In the genomic region with DNA sequence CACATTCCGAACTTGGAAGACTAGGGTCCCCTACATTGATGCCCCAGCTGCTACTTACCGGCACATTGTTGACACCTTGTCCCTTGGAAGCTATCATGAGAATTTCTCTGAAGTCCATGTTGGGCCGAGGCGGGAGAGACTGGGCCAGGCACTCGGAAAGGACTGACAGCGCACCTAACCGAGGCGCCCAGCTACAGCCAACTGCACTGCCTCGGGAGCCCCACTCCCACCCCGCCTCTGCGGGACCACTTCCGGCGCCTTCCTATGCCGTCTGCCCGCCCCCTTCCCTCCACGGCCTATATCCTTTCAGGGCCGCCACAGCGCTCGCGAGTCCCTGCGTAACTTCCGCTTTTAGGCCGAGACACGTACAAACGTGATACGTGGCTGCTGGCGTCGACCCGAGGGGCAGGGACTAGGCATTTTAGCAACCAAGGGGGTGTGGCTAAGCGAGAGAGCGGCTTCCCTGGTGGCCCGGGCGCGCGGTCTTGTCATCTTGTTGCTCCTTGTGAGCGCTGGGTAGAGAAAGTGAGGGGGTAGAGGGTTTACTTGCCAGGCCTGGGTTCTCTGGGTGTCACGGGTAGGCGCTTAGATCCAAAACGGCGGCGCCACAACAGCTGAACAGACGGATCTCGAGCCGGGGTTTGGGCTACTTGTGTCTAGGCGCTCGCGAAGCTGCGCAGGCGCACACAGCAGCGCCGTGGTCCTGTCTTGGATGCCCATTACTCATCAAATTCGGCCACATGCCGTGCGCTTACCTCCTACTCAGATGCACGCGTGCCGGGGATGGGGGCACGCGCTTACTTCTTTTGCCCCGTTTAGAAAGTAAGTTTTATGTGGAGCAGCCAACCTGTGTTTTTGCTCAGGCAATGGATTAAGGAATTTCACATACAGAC, we compare ENCODE assay signal across 8 cellular contexts. TPM values are rescaled to one million over a fixed set of nuclear protein-coding genes. Genes with fewer than 3 reads are reported as not detected.
DNase-seq lines count a peak whose midpoint lies in the region; ATAC-seq and TF ChIP-seq lines count a peak whose summit lies in the region.

A gene with protein sequence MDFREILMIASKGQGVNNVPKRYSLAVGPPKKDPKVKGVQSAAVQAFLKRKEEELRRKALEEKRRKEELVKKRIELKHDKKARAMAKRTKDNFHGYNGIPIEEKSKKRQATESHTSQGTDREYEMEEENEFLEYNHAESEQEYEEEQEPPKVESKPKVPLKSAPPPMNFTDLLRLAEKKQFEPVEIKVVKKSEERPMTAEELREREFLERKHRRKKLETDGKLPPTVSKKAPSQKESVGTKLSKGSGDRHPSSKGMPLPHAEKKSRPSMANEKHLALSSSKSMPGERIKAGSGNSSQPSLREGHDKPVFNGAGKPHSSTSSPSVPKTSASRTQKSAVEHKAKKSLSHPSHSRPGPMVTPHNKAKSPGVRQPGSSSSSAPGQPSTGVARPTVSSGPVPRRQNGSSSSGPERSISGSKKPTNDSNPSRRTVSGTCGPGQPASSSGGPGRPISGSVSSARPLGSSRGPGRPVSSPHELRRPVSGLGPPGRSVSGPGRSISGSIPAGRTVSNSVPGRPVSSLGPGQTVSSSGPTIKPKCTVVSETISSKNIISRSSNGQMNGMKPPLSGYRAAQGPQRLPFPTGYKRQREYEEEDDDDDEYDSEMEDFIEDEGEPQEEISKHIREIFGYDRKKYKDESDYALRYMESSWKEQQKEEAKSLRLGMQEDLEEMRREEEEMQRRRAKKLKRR (minus strand): TSS at position 203 of the 893 bp plus-strand sequence. CDS start 85 bp downstream, at position 118.

- H3K27ac ChIP-seq in gastroesophageal sphincter: peak within 1 kb of the TSS; percentile 56 to 95 (median 94)
- H3K27ac ChIP-seq in neutrophil: peak within 1 kb of the TSS; percentile 94
- H3K27ac ChIP-seq in substantia nigra (ENCODE audit: low read depth, low read length, poor library complexity, severe bottlenecking): peak within 1 kb of the TSS; percentile 91

- peaks cover 30% of the 10 kb centered on the region for H3K4me1 Mint-ChIP-seq in activated naive CD4-positive, alpha-beta T cell treated with anti-CD3 and anti-CD28 coated beads for 36 hours (ENCODE audit: low read depth)

- H3K27ac Mint-ChIP-seq in activated naive CD4-positive, alpha-beta T cell treated with anti-CD3 and anti-CD28 coated beads for 36 hours: peak within 1 kb of the TSS; percentile 96

- H3K9me3 ChIP-seq in gastroesophageal sphincter: no peaks in the 10 kb centered on the region
- no peaks in the 10 kb centered on the region for H3K9me3 ChIP-seq in neutrophil

- TF ChIP-seq EP300 in gastroesophageal sphincter (IDR thresholded peaks at IDR 0.05): no peak

- no peaks in the 10 kb centered on the region for H3K9me3 Mint-ChIP-seq in activated naive CD4-positive, alpha-beta T cell treated with anti-CD3 and anti-CD28 coated beads for 36 hours

- peak; percentile 97 for DNase-seq in GM03348 (ENCODE audit: low spot score)
- DNase-seq in HFF-Myc (ENCODE audit: extremely low read depth, low read depth): peak; percentile 97
- peak; percentile 100 for DNase-seq in NAMALWA (ENCODE audit: low spot score)
- peak; percentile 99 for DNase-seq in SK-N-DZ (ENCODE audit: low spot score)
- peak; percentile 99 for DNase-seq in activated naive CD4-positive, alpha-beta T cell treated with anti-CD3 and anti-CD28 coated beads for 36 hours
- peak; percentile 82 to 99 (median 97) for DNase-seq in substantia nigra (lab: John Stamatoyannopoulos, UW)

- peaks cover 0 to 49% (median 10%) of the 10 kb centered on the region in 3 donors for H3K4me1 ChIP-seq in gastroesophageal sphincter
- peaks cover 18 to 22% of the 10 kb centered on the region in 2 experiments for H3K4me1 ChIP-seq in neutrophil (ENCODE audit: control insufficient read depth in 1 of 2, insufficient read depth in 1 of 2, low read depth in 1 of 2, low read length in 1 of 2)

- peak; percentile 83 to 92 for TF ChIP-seq POLR2A in gastroesophageal sphincter (IDR thresholded peaks at IDR 0.05)

- peak within 1 kb of the TSS; percentile 100 for H3K4me3 ChIP-seq in HFF-Myc (replicated peaks; ENCODE audit: low read depth, low read length)
- peak within 1 kb of the TSS; percentile 82 to 91 for H3K4me3 ChIP-seq in gastroesophageal sphincter
- H3K4me3 ChIP-seq in neutrophil (ENCODE audit: low read depth in 1 of 2, low read length in 1 of 2): peak within 1 kb of the TSS; percentile 87 to 98

- peak; percentile 100 for ATAC-seq in gastroesophageal sphincter

- H3K27me3 ChIP-seq in gastroesophageal sphincter (no peaks in the 10 kb centered on the region), neutrophil (peaks cover 17% of the 10 kb centered on the region)

- WGBS in gastroesophageal sphincter (ENCODE audit: low coverage in 1 of 2), 2 donors: 0% methylated on average over 4 to 7 of the region's 60 CpGs

- H3K27me3 Mint-ChIP-seq in activated naive CD4-positive, alpha-beta T cell treated with anti-CD3 and anti-CD28 coated beads for 36 hours (ENCODE audit: low read depth): no peaks in the 10 kb centered on the region

- H3K4me3 Mint-ChIP-seq in activated naive CD4-positive, alpha-beta T cell treated with anti-CD3 and anti-CD28 coated beads for 36 hours: peak within 1 kb of the TSS; percentile 87

- H3K36me3 ChIP-seq in gastroesophageal sphincter (no peaks in the 10 kb centered on the region), neutrophil (no peaks in the 10 kb centered on the region)

- CTCF ChIA-PET in activated naive CD4-positive, alpha-beta T cell treated with anti-CD3 and anti-CD28 coated beads for 36 hours (lab: Charles Lee): interaction anchor here (0.5 to 3.4 kb wide), 11 partner anchors 10 to 519 kb away, joined by 3 to 15 read pairs (median 4); partner anchors contain the start of gene TSG101

- intact Hi-C loops in activated naive CD4-positive, alpha-beta T cell treated with anti-CD3 and anti-CD28 coated beads for 36 hours (cut with micrococcal nuclease): loop anchor here (1.0 to 5.0 kb wide), 13 partner anchors 18 to 621 kb away; partner anchors contain the start of genes E2F8, GTF2H1, HPS5 and SERGEF

- no peaks in the 10 kb centered on the region for H3K36me3 Mint-ChIP-seq in activated naive CD4-positive, alpha-beta T cell treated with anti-CD3 and anti-CD28 coated beads for 36 hours (ENCODE audit: low read depth)

- TF ChIP-seq CTCF in HFF-Myc (IDR thresholded peaks at IDR 0.05; ENCODE audit: low read depth, low read length, missing control alignments) (no peak), gastroesophageal sphincter (IDR thresholded peaks at IDR 0.05) (peak in 2 of 4 experiments; percentile 17 to 33), neutrophil (IDR thresholded peaks at IDR 0.05) (peak; percentile 74)

RNA-seq across cellular contexts. Expression of the gene that starts here (rescaled TPM):
- polyA plus RNA-seq in SK-N-DZ (2014; cell fraction: cytosol; rRNA removed): 6.4 and 8.1 TPM in 2 replicates
- polyA plus RNA-seq in SK-N-DZ (2014; cell fraction: nucleus; rRNA removed): 3.5 and 5.6 TPM in 2 replicates
- 10 to 100 TPM; 13.9 to 15.0 TPM for total RNA-seq in activated naive CD4-positive, alpha-beta T cell treated with anti-CD3 and anti-CD28 coated beads for 36 hours
- total RNA-seq in gastroesophageal sphincter: 10 to 100 TPM; 16.3 to 30.1 (median 25.3) TPM

Comparison
In these comparisons a context has a peak if more than half of its experiments do, and no peak if none do; other contexts are left out.
1. Peak in every context shown above with its lines: DNase-seq, ATAC-seq, H3K4me3 ChIP-seq and H3K27ac ChIP-seq.